Comparison of ENCODE assay signal across 9 cellular contexts in genomic region chr10:25226775-25227682, GRCh38. TPM values are rescaled to one million over a fixed set of nuclear protein-coding genes. Genes with fewer than 3 reads are reported as not detected.
DNase-seq lines count a peak whose midpoint lies in the region; ATAC-seq, FAIRE-seq and TF ChIP-seq lines count a peak whose summit lies in the region.
"Had no signal": no experiment of that assay in that cellular context is flagged by ENCODE, and none has a peak within 500 bp of the region (broad histone marks: within the 10 kb centered on the region; RNA-seq: fewer than 3 reads in every experiment).

No MANE protein-coding gene starts in this region.

- no peak overlapping the region for H3K14ac ChIP-seq in H1 (ENCODE audit: insufficient read length)

- no peaks in the 10 kb centered on the region for H3K79me1 ChIP-seq in H1 (ENCODE audit: low read depth, low read length)

- peak; percentile 89 to 93 for TF ChIP-seq RAD21 in H1 (IDR thresholded peaks at IDR 0.05 in 1 of 2, conservative IDR thresholded peaks at IDR 0.05 in 1 of 2; ENCODE audit: low read depth in 2 of 2, low read length in 2 of 2)

- H4K20me1 ChIP-seq in OCI-LY7 (ENCODE audit: insufficient read depth, low read length) (no peaks in the 10 kb centered on the region), H1 (replicated peaks in 1 of 2; ENCODE audit: control insufficient read depth in 1 of 2, insufficient read depth in 2 of 2, low read length in 2 of 2) (no peaks in the 10 kb centered on the region)

- H2AK5ac ChIP-seq in H1 (ENCODE audit: low read depth, low read length), result no peak overlapping the region

- WGBS in H1 (ENCODE audit: extremely low coverage in 1 of 2, insufficient coverage in 1 of 2, insufficient read length in 1 of 2, insufficient replicate concordance in 2 of 2, low coverage in 1 of 2, low lambda C conversion rate in 2 of 2, missing lambda C conversion rate in 1 of 2), 2 experiments, result 29% methylated on average over 7 of the region's 7 CpGs; no CpG with 5 or more reads in 1 of the 2 experiments

- no peak overlapping the region for H3K27ac ChIP-seq in OCI-LY7 (ENCODE audit: low read depth, low read length, poor library complexity, severe bottlenecking)
- no peak overlapping the region for H3K27ac ChIP-seq in H1 (ENCODE audit: low read depth, low read length)

- POLR2A ChIA-PET in OCI-LY7 (lab: Charles Lee), result no interaction called here
- POLR2A ChIA-PET in H1 (lab: Charles Lee; ENCODE audit: partially characterized antibody), result interaction anchor here (0.6 kb wide), 1 partner anchor 188 kb away, joined by 3 read pairs; no protein-coding TSS in a partner anchor

- H3K27me3 ChIP-seq in H1 (replicated peaks in 1 of 4; ENCODE audit: control insufficient read depth in 3 of 4, extremely low read depth in 1 of 4, insufficient read depth in 3 of 4, low read length in 3 of 4), result peaks cover 0 to 1% (median 0%) of the 10 kb centered on the region in 4 experiments; a peak in 1 of 7 replicates

- no peak overlapping the region for H3K9ac ChIP-seq in H1 (replicated peaks in 1 of 4; ENCODE audit: extremely low read depth in 1 of 4, low read depth in 3 of 4, low read length in 3 of 4)

- no TSS peak for BruUV-seq in OCI-LY7 (replicated peaks; lab: Mats Ljungman, UMichigan)

- DNase-seq in NCI-H2107 treated with DMSO at 0.1 percent for 48 hours (lab: John Stamatoyannopoulos, UW; ENCODE audit: unreplicated experiment), result peak; percentile 39
- DNase-seq in NCI-H2107 (lab: John Stamatoyannopoulos, UW), result no peak
- DNase-seq in HCEC 1CT, result peak; percentile 2
- peak; percentile 34 for DNase-seq in OCI-LY7 (ENCODE audit: low spot score)
- DNase-seq in H1 (ENCODE audit: low read depth in 1 of 2, low spot score in 2 of 2), result peak in 1 of 2 experiments; percentile 17
- DNase-seq in mesothelial cell of epicardium (ENCODE audit: low spot score in 2 of 2, unreplicated experiment in 2 of 2), result no peak

- no peak overlapping the region for H3K4ac ChIP-seq in H1 (replicated peaks; ENCODE audit: insufficient read length, low read depth, low read length)

- ATAC-seq in GM18517 (IDR thresholded peaks at IDR 0.05; ENCODE audit: unreplicated experiment), result no peak
- ATAC-seq in HG03439 (IDR thresholded peaks at IDR 0.05; ENCODE audit: unreplicated experiment), result no peak

- no peaks in the 10 kb centered on the region for H3K79me2 ChIP-seq in OCI-LY7 (ENCODE audit: insufficient read depth, low read depth, low read length)
- no peaks in the 10 kb centered on the region for H3K79me2 ChIP-seq in H1 (ENCODE audit: control insufficient read depth in 1 of 2, insufficient read depth in 2 of 2, low read length in 2 of 2)

- H3K36me3 Mint-ChIP-seq in mesothelial cell of epicardium, result no peaks in the 10 kb centered on the region

- H3K56ac ChIP-seq in H1 (replicated peaks; ENCODE audit: insufficient read length, low read depth, low read length), result no peak overlapping the region

- H4K5ac ChIP-seq in H1 (ENCODE audit: insufficient read length, low read depth, low read length), result no peak overlapping the region

- H2BK120ac ChIP-seq in H1 (replicated peaks; ENCODE audit: low read depth, low read length), result no peak overlapping the region

- H2AFZ ChIP-seq in OCI-LY7 (ENCODE audit: low read length) (no peak overlapping the region), H1 (ENCODE audit: low read length) (no peak overlapping the region)

- H3K27me3 Mint-ChIP-seq in mesothelial cell of epicardium (ENCODE audit: low read depth), result peaks cover 3% of the 10 kb centered on the region

- H4K91ac ChIP-seq in H1 (replicated peaks; ENCODE audit: insufficient read length, low read length), result no peak overlapping the region

- intact Hi-C loops in OCI-LY7 (cut with micrococcal nuclease; ENCODE audit: unreplicated experiment), result loop anchor here (10.0 kb wide), 1 partner anchor 112 kb away; no protein-coding TSS in a partner anchor

- H3K9me3 Mint-ChIP-seq in mesothelial cell of epicardium, result no peaks in the 10 kb centered on the region

- no peaks in the 10 kb centered on the region; the same call in 1 of the 2 replicates for H3K23me2 ChIP-seq in H1 (ENCODE audit: low read depth, low read length)

- no peak overlapping the region for H2BK12ac ChIP-seq in H1 (ENCODE audit: low read depth, low read length)

- no peak overlapping the region for H3K4me3 ChIP-seq in OCI-LY7 (ENCODE audit: low read depth, low read length, poor library complexity, severe bottlenecking)
- H3K4me3 ChIP-seq in H1 (ENCODE audit: extremely low read depth in 1 of 4, insufficient read depth in 2 of 4, low read depth in 3 of 4, low read length in 4 of 4), result no peak overlapping the region

- H3K9me2 ChIP-seq in OCI-LY7 (ENCODE audit: insufficient read depth, low read length), result no peaks in the 10 kb centered on the region

- TF ChIP-seq POLR2A in H1 (IDR thresholded peaks at IDR 0.05; ENCODE audit: control extremely low read depth in 1 of 2, low read depth in 2 of 2, low read length in 2 of 2), result no peak

- no peak overlapping the region for H2BK5ac ChIP-seq in H1 (ENCODE audit: low read depth, low read length)

- H3K4me1 ChIP-seq in OCI-LY7 (ENCODE audit: insufficient read depth, low read length, poor library complexity, severe bottlenecking) (no peaks in the 10 kb centered on the region), H1 (replicated peaks in 1 of 4; ENCODE audit: control insufficient read depth in 3 of 4, insufficient read depth in 4 of 4, low read length in 3 of 4) (no peaks in the 10 kb centered on the region)

- H2BK15ac ChIP-seq in H1 (ENCODE audit: low read length), result no peak overlapping the region

- no peak overlapping the region for H3K23ac ChIP-seq in H1 (ENCODE audit: insufficient read length)

- no peak overlapping the region for H2BK20ac ChIP-seq in H1 (ENCODE audit: low read length)

- H3K36me3 ChIP-seq in OCI-LY7 (ENCODE audit: insufficient read depth, low read length) (no peaks in the 10 kb centered on the region), H1 (ENCODE audit: control insufficient read depth in 2 of 4, insufficient read depth in 4 of 4, low read length in 3 of 4) (no peaks in the 10 kb centered on the region)

- no peak for TF ChIP-seq EP300 in H1 (IDR thresholded peaks at IDR 0.05; ENCODE audit: borderline replicate concordance in 1 of 2, low read depth in 2 of 2, low read length in 2 of 2)

- H3K4me1 Mint-ChIP-seq in mesothelial cell of epicardium, result peaks cover 6% of the 10 kb centered on the region

- H3K4me2 ChIP-seq in OCI-LY7 (ENCODE audit: low read length) (no peak overlapping the region), H1 (ENCODE audit: insufficient read depth in 1 of 2, low read depth in 2 of 2, low read length in 2 of 2) (no peak overlapping the region)

- H3K4me3 Mint-ChIP-seq in mesothelial cell of epicardium, result no peak overlapping the region

- peak; percentile 42 for FAIRE-seq in H1 (lab: Jason Lieb, UNC)
- FAIRE-seq: G401.6 had no signal

- H4K8ac ChIP-seq in H1 (ENCODE audit: extremely low read depth, insufficient read depth, low read length), result no peak overlapping the region

- CTCF ChIA-PET in OCI-LY7 (lab: Charles Lee; ENCODE audit: unreplicated experiment), result no interaction called here
- CTCF ChIA-PET in H1 (lab: Charles Lee; ENCODE audit: partially characterized antibody), result interaction anchor here (0.6 to 2.3 kb wide), 28 partner anchors 9 to 1803 kb away, joined by 3 to 16 read pairs (median 3); no protein-coding TSS in a partner anchor

- no peaks in the 10 kb centered on the region for H3K9me3 ChIP-seq in OCI-LY7 (ENCODE audit: low read length)
- H3K9me3 ChIP-seq in H1 (ENCODE audit: insufficient read depth in 2 of 2, low read depth in 1 of 2, low read length in 1 of 2), result no peaks in the 10 kb centered on the region

- TF ChIP-seq CTCF in OCI-LY7 (conservative IDR thresholded peaks at IDR 0.05; ENCODE audit: low read length), result peak; percentile 80
- TF ChIP-seq CTCF in H1 (IDR thresholded peaks at IDR 0.05; ENCODE audit: control extremely low read depth in 1 of 3, insufficient read depth in 1 of 3, low read depth in 1 of 3, low read length in 3 of 3), result peak; percentile 42 to 76 (median 70)
- TF ChIP-seq CTCF in mesothelial cell of epicardium (IDR thresholded peaks at IDR 0.05; ENCODE audit: unreplicated experiment), result peak; percentile 24

- H3K27ac Mint-ChIP-seq in mesothelial cell of epicardium, result no peak overlapping the region

- no peak overlapping the region for H3K18ac ChIP-seq in H1 (ENCODE audit: extremely low read depth, low read length)

TF ChIP-seq in H1, 55 proteins besides CTCF, POLR2A, EP300 and RAD21:
- TF ChIP-seq CHD1 (IDR thresholded peaks at IDR 0.05; ENCODE audit: low read depth, low read length) (no peak), SP2 (IDR thresholded peaks at IDR 0.05; ENCODE audit: low read length) (no peak), CTBP2 (IDR thresholded peaks at IDR 0.05; ENCODE audit: borderline replicate concordance, insufficient read depth, insufficient read length, low read length) (no peak), BRCA1 (IDR thresholded peaks at IDR 0.05; ENCODE audit: low read depth, low read length) (no peak), POLR2AphosphoS5 (IDR thresholded peaks at IDR 0.05; ENCODE audit: low read depth, low read length) (no peak), BACH1 (IDR thresholded peaks at IDR 0.05; ENCODE audit: low read length) (no peak), PHF8 (conservative IDR thresholded peaks at IDR 0.05; ENCODE audit: low read depth, low read length) (no peak), CEBPB (IDR thresholded peaks at IDR 0.05; ENCODE audit: low read depth, low read length) (no peak)
- TF ChIP-seq, protein P1, sequence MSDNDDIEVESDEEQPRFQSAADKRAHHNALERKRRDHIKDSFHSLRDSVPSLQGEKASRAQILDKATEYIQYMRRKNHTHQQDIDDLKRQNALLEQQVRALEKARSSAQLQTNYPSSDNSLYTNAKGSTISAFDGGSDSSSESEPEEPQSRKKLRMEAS (IDR thresholded peaks at IDR 0.05), result no peak

RNA-seq across cellular contexts. Expression of gene GPR158, which starts 52.2 kb away (rescaled TPM):
- total RNA-seq in OCI-LY7 (2014; rRNA removed; shearing (Covaris generic)), result not detected in 2 replicates
- total RNA-seq in OCI-LY7 (2022) (not detected in 2 replicates), mesothelial cell of epicardium (7.3 to 7.9 TPM (median 7.5 TPM) in 3 replicates)
- total RNA-seq in H1 (2021; fragmentation: NEBNext Ultra II Directional; extraction: Animal tissue kit (Norgen Biotek cat#: 25700)), result 0.78 and 0.86 TPM in 2 replicates
- polyA plus RNA-seq in H1 (2011; rRNA removed), result 0.11 and 0.14 TPM in 2 replicates
- polyA plus RNA-seq in H1 (2011; cell fraction: cytosol; rRNA removed), result 0.19 TPM
- polyA plus RNA-seq in H1 (2011; cell fraction: nucleus; rRNA removed), result 0.30 TPM
- 0.16 to 0.20 TPM (median 0.18 TPM) in 4 replicates for polyA plus RNA-seq in H1 (2012, experiment 1 of 2)
- polyA plus RNA-seq in H1 (2012, experiment 2 of 2), result 0.04 TPM
- polyA plus RNA-seq in H1 (2013, experiment 1 of 2), result 0.30 TPM
- 0.26 TPM for polyA plus RNA-seq in H1 (2013, experiment 2 of 2)
- polyA minus RNA-seq in H1 (2011; rRNA and poly(A)+ RNA removed), result 0.60 and 0.68 TPM in 2 replicates
- polyA minus RNA-seq in H1 (2011; cell fraction: cytosol; rRNA and poly(A)+ RNA removed), result 0.37 TPM
- 2.1 TPM for polyA minus RNA-seq in H1 (2011; cell fraction: nucleus; rRNA and poly(A)+ RNA removed)

Comparison
In these comparisons a context has a peak if more than half of its experiments do, and no peak if none do; other contexts are left out.
1. DNase-seq: peak in NCI-H2107 treated with DMSO at 0.1 percent for 48 hours (single experiment), HCEC 1CT (single experiment) and OCI-LY7 (single experiment); none in NCI-H2107 (single experiment) and mesothelial cell of epicardium (0 of 2).
2. CTCF ChIP-seq: peak in every context shown above with its lines; median percentile 80 in OCI-LY7; 70 in H1; 24 in mesothelial cell of epicardium.